Comparison of ENCODE assay signal across 26 cellular contexts in genomic region chr18:47382171-47382570, GRCh38.
"Had no signal": no experiment of that assay in that cellular context is flagged by ENCODE, and none has a peak within 500 bp of the region (broad histone marks: within the 10 kb centered on the region; RNA-seq: fewer than 3 reads in every experiment).

No MANE protein-coding gene starts in this region.

- H3K27me3 Mint-ChIP-seq: natural killer cell treated with Interleukin-12 subunit alpha and Interleukin-12 subunit beta and Interleukin-15 and Interleukin-18, amount 100 ng/mL, for 72 hours had no signal

- DNase-seq: naive thymus-derived CD8-positive, alpha-beta T cell; occipital lobe; ovary; psoas muscle; right cardiac atrium; right lobe of liver; sigmoid colon; small intestine; stimulated activated CD4-positive, alpha-beta T cell treated with anti-CD3 and anti-CD28 coated beads, Interleukin-15, amount 100 ng/mL, for 24 hours; stimulated activated CD4-positive, alpha-beta T cell treated with anti-CD3 and anti-CD28 coated beads, Interleukin-2, amount 100 ng/mL, for 24 hours; stimulated activated CD4-positive, alpha-beta T cell treated with anti-CD3 and anti-CD28 coated beads, Interleukin-2, amount 100 ng/mL, for 48 hours; stimulated activated CD4-positive, alpha-beta T cell treated with anti-CD3 and anti-CD28 coated beads, Interleukin-4, amount 100 ng/mL, for 24 hours; stimulated activated naive CD4-positive, alpha-beta T cell; stimulated activated naive CD8-positive, alpha-beta T cell treated with anti-CD3 and anti-CD28 coated beads, Interleukin-15, amount 100 ng/mL, for 72 hours; stimulated activated naive CD8-positive, alpha-beta T cell treated with anti-CD3 and anti-CD28 coated beads, Interleukin-15, Interleukin-2, amounts not matched to agents 100 U/mL and 50 U/mL, for 24 hours; substantia nigra; testis; tibial artery; transverse colon; upper lobe of right lung; uterus had no signal

- FAIRE-seq: small intestine had no signal

- H3K27ac Mint-ChIP-seq: natural killer cell treated with Interleukin-12 subunit alpha and Interleukin-12 subunit beta and Interleukin-15 and Interleukin-18, amount 100 ng/mL, for 72 hours; neural progenitor cell; progenitor cell of endocrine pancreas; stimulated activated memory B cell treated with anti-CD40 and anti-IgM and Interleukin-4, amounts not matched to agents 10 μg/mL and 1 μg/mL and 100 μg/mL, for 72 hours; type B pancreatic cell had no signal

- H3K36me3 Mint-ChIP-seq: naive thymus-derived CD8-positive, alpha-beta T cell; natural killer cell treated with Interleukin-12 subunit alpha and Interleukin-12 subunit beta and Interleukin-15 and Interleukin-18, amount 100 ng/mL, for 72 hours; neural progenitor cell; stimulated activated memory B cell treated with anti-CD40 and anti-IgM and Interleukin-4, amounts not matched to agents 10 μg/mL and 1 μg/mL and 100 μg/mL, for 72 hours; type B pancreatic cell had no signal

- H3K4me1 Mint-ChIP-seq: naive thymus-derived CD8-positive, alpha-beta T cell; stimulated activated memory B cell treated with anti-CD40 and anti-IgM and Interleukin-4, amounts not matched to agents 10 μg/mL and 1 μg/mL and 100 μg/mL, for 72 hours; stimulated activated naive CD8-positive, alpha-beta T cell treated with anti-CD3 and anti-CD28 coated beads, Interleukin-15, amount 100 ng/mL, for 72 hours had no signal

- H3K4me3 Mint-ChIP-seq: naive thymus-derived CD8-positive, alpha-beta T cell; natural killer cell treated with Interleukin-12 subunit alpha and Interleukin-12 subunit beta and Interleukin-15 and Interleukin-18, amount 100 ng/mL, for 72 hours; neural progenitor cell; stimulated activated memory B cell treated with anti-CD40 and anti-IgM and Interleukin-4, amounts not matched to agents 10 μg/mL and 1 μg/mL and 100 μg/mL, for 72 hours; stimulated activated naive CD8-positive, alpha-beta T cell treated with anti-CD3 and anti-CD28 coated beads, Interleukin-15, amount 100 ng/mL, for 72 hours; type B pancreatic cell had no signal

- H3K9me3 Mint-ChIP-seq: natural killer cell treated with Interleukin-12 subunit alpha and Interleukin-12 subunit beta and Interleukin-15 and Interleukin-18, amount 100 ng/mL, for 72 hours; neural progenitor cell; stimulated activated memory B cell treated with anti-CD40 and anti-IgM and Interleukin-4, amounts not matched to agents 10 μg/mL and 1 μg/mL and 100 μg/mL, for 72 hours; stimulated activated naive CD8-positive, alpha-beta T cell treated with anti-CD3 and anti-CD28 coated beads, Interleukin-15, amount 100 ng/mL, for 72 hours; type B pancreatic cell had no signal
